ENCODE assay signal across 8 cellular contexts in genomic region chr20:19757487-19757972, GRCh38. TPM values are rescaled to one million over a fixed set of nuclear protein-coding genes. Genes with fewer than 3 reads are reported as not detected.
DNase-seq lines count a peak whose midpoint lies in the region; ATAC-seq, FAIRE-seq and TF ChIP-seq lines count a peak whose summit lies in the region.

No MANE protein-coding gene starts in this region.

- H3K4me3 ChIP-seq in AG04449 (ENCODE audit: low read depth, low read length) (peak overlapping the region; percentile 85), cardiac muscle cell (peak overlapping the region; percentile 75), ovary (peak overlapping the region; percentile 86)

- POLR2A ChIA-PET in AG04449 (lab: Yijun Ruan, JAX) = interaction anchor here (0.8 to 1.3 kb wide), 4 partner anchors 12 to 260 kb away, joined by 3 to 7 read pairs (median 3); partner anchors contain the start of gene NAA20

- WGBS in ovary, 3 donors = 0% methylated on average over 33 of the region's 33 CpGs

- peak overlapping the region; percentile 52 for H3K4me3 Mint-ChIP-seq in activated naive CD8-positive, alpha-beta T cell treated with anti-CD3 and anti-CD28 coated beads for 36 hours

- H3K9me3 ChIP-seq in cardiac muscle cell (ENCODE audit: low read depth) (no peaks in the 10 kb centered on the region), ovary (no peaks in the 10 kb centered on the region)

- H3K36me3 ChIP-seq in cardiac muscle cell (no peaks in the 10 kb centered on the region), ovary (no peaks in the 10 kb centered on the region)

- peak; percentile 30 for TF ChIP-seq POLR2A in ovary (IDR thresholded peaks at IDR 0.05)
- TF ChIP-seq POLR2A in GM12891 (IDR thresholded peaks at IDR 0.05; ENCODE audit: low read depth, low read length) = no peak

- DNase-seq in AG04449 (ENCODE audit: low read depth, low spot score) (no peak), HPDE6-E6E7 (ENCODE audit: extremely low spot score) (peak; percentile 53), cardiac muscle cell (ENCODE audit: low read depth in 1 of 2, low spot score in 1 of 2) (peak; percentile 86 to 88), ovary (peak; percentile 84 to 94 (median 88)), GM12891 (ENCODE audit: insufficient read length, low spot score) (no peak)
- no peak for DNase-seq in activated naive CD8-positive, alpha-beta T cell treated with anti-CD3 and anti-CD28 coated beads for 36 hours
- no peak for DNase-seq in activated CD4-positive, alpha-beta T cell treated with anti-CD3 and anti-CD28 coated beads, Interleukin-2, amount 50 U/mL, for 48 hours

- TF ChIP-seq EP300 in ovary (IDR thresholded peaks at IDR 0.05) = peak; percentile 20

- CTCF ChIA-PET in AG04449 (lab: Yijun Ruan, JAX) = interaction anchor here (1.1 to 3.6 kb wide), 2 partner anchors 21 to 237 kb away, joined by 3 to 11 read pairs; no protein-coding TSS in a partner anchor

- peaks cover 59% of the 10 kb centered on the region for H3K27me3 Mint-ChIP-seq in activated naive CD8-positive, alpha-beta T cell treated with anti-CD3 and anti-CD28 coated beads for 36 hours

- H3K27ac Mint-ChIP-seq in activated naive CD8-positive, alpha-beta T cell treated with anti-CD3 and anti-CD28 coated beads for 36 hours = no peak overlapping the region

- no peaks in the 10 kb centered on the region for H3K9me3 Mint-ChIP-seq in activated naive CD8-positive, alpha-beta T cell treated with anti-CD3 and anti-CD28 coated beads for 36 hours

- intact Hi-C loops in ovary (cut with DNase I) = no loop called here

- FAIRE-seq in GM12891 (lab: Jason Lieb, UNC) = no peak

- H3K4me1 Mint-ChIP-seq in activated naive CD8-positive, alpha-beta T cell treated with anti-CD3 and anti-CD28 coated beads for 36 hours = peaks cover 2% of the 10 kb centered on the region

- H3K4me1 ChIP-seq in cardiac muscle cell (ENCODE audit: low read depth) = peaks cover 40% of the 10 kb centered on the region
- peaks cover 5% of the 10 kb centered on the region for H3K4me1 ChIP-seq in ovary (ENCODE audit: insufficient read depth)

- H3K27ac ChIP-seq in cardiac muscle cell (peak overlapping the region; percentile 95), ovary (peak overlapping the region; percentile 74 to 94)

- H3K36me3 Mint-ChIP-seq in activated naive CD8-positive, alpha-beta T cell treated with anti-CD3 and anti-CD28 coated beads for 36 hours = no peaks in the 10 kb centered on the region

- H3K27me3 ChIP-seq in cardiac muscle cell (no peaks in the 10 kb centered on the region), ovary (no peaks in the 10 kb centered on the region)

- ATAC-seq in GM21786 (IDR thresholded peaks at IDR 0.05; ENCODE audit: unreplicated experiment) = no peak

- no peak for TF ChIP-seq CTCF in AG04449 (IDR thresholded peaks at IDR 0.05; ENCODE audit: insufficient read depth, low read length, missing control alignments)
- no peak for TF ChIP-seq CTCF in cardiac muscle cell (IDR thresholded peaks at IDR 0.05; ENCODE audit: low read depth, low read length)
- no peak for TF ChIP-seq CTCF in ovary (IDR thresholded peaks at IDR 0.05)

TF ChIP-seq in GM12891, 5 proteins besides CTCF, POLR2A, EP300 and RAD21:
- TF ChIP-seq POU2F2 (IDR thresholded peaks at IDR 0.05; ENCODE audit: low read depth, low read length) (no peak), SPI1 (IDR thresholded peaks at IDR 0.05; ENCODE audit: low read depth, low read length) (no peak), TAF1 (IDR thresholded peaks at IDR 0.05; ENCODE audit: low read depth, low read length) (no peak), PAX5 (IDR thresholded peaks at IDR 0.05; ENCODE audit: insufficient read depth, low read length, severe bottlenecking) (no peak), POLR2AphosphoS5 (IDR thresholded peaks at IDR 0.05; ENCODE audit: low read depth, low read length) (no peak)

RNA-seq across cellular contexts. Expression of gene RIN2, which starts 0.5 kb away (rescaled TPM):
- total RNA-seq in activated naive CD8-positive, alpha-beta T cell treated with anti-CD3 and anti-CD28 coated beads for 36 hours = not detected
- 33.8 and 42.4 TPM in 2 replicates for total RNA-seq in cardiac muscle cell
- polyA plus RNA-seq in cardiac muscle cell = 18.4 and 19.9 TPM in 2 replicates
- 10 to 100 TPM; 22.2 to 66.4 (median 51.3) TPM for total RNA-seq in ovary
- 10 to 100 TPM; 17.5 to 19.0 TPM for polyA plus RNA-seq in ovary
- 0.40 TPM for polyA plus RNA-seq in GM12891 (2012; ENCODE audit: low read depth, missing spikeins)

Comparison
In these comparisons a context has a peak if more than half of its experiments do, and no peak if none do; other contexts are left out.
1. DNase-seq: peak in HPDE6-E6E7 (single experiment), cardiac muscle cell (2 of 2) and ovary (5 of 5); none in AG04449 (single experiment), activated naive CD8-positive, alpha-beta T cell treated with anti-CD3 and anti-CD28 coated beads for 36 hours (single experiment), GM12891 (single experiment) and activated CD4-positive, alpha-beta T cell treated with anti-CD3 and anti-CD28 coated beads, Interleukin-2, amount 50 U/mL, for 48 hours (0 of 2).
2. RNA of gene RIN2, which starts 0.5 kb away (total RNA-seq): 22.2 to 66.4 TPM in ovary and 33.8 to 42.4 TPM in cardiac muscle cell; not detected in activated naive CD8-positive, alpha-beta T cell treated with anti-CD3 and anti-CD28 coated beads for 36 hours; every median in the first group is over 10 times any median in the second.
3. Peak in every context shown above with its lines, with median percentiles within 50 percentile points of each other: H3K4me3 ChIP-seq.